ENCODE assay signal across 8 cellular contexts in the genomic region with DNA sequence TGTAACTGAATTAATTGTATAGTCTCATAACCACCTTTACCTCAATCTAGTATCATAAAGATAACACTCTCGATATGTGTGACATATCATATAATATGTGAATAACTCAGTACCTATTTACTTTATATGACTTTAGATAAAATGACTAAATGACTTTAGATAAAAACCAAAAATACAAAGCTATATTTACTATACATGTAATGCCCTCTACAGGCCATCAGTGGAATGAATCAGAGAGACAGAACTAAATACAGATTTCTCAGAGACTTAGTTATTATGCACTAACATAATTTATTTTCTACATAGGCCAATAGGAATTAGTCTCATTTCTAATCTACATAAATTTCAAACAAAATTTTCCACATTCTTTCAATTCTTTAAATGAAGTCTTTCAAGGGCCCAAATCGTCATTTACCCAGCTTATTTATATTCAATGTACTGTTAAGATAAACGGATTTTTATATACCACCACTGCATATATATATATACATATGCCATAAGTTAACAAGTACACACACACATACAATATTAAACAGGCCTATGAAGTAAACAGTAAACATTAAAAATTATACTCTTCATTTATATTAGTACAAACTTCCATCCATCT.
DNase-seq lines count a peak whose midpoint lies in the region; ATAC-seq, FAIRE-seq and TF ChIP-seq lines count a peak whose summit lies in the region.

No MANE protein-coding gene starts in this region.

- H3K4me1 ChIP-seq in heart right ventricle (peaks cover 0 to 14% (median 0%) of the 10 kb centered on the region in 9 donors), OCI-LY1 (ENCODE audit: insufficient read depth, low read length, severe bottlenecking) (no peaks in the 10 kb centered on the region)

- no peak overlapping the region for H3K4me3 ChIP-seq in heart right ventricle
- H3K4me3 ChIP-seq in OCI-LY1 (ENCODE audit: low read depth, low read length, poor library complexity, severe bottlenecking), result no peak overlapping the region

- H3K27me3 ChIP-seq in heart right ventricle (no peaks in the 10 kb centered on the region), OCI-LY1 (ENCODE audit: insufficient read depth, low read length) (no peaks in the 10 kb centered on the region)

- H3K4me2 ChIP-seq in OCI-LY1 (ENCODE audit: low read length), result no peak overlapping the region

- no peak for FAIRE-seq in urothelium cell line (lab: Jason Lieb, UNC)

- 77 to 78% methylated on average over 3 of the region's 3 CpGs for WGBS in heart right ventricle, 2 donors

- H3K27ac ChIP-seq in heart right ventricle (no peak overlapping the region), OCI-LY1 (ENCODE audit: low read depth, low read length, poor library complexity, severe bottlenecking) (no peak overlapping the region)

- no peaks in the 10 kb centered on the region for H3K9me2 ChIP-seq in OCI-LY1 (ENCODE audit: low read depth, low read length)

- H2AFZ ChIP-seq in OCI-LY1 (ENCODE audit: low read length), result no peak overlapping the region

- no peak overlapping the region for H3K9ac ChIP-seq in OCI-LY1 (ENCODE audit: low read length)

- intact Hi-C loops in heart right ventricle (cut with DNase I), result no loop called here
- intact Hi-C loops in cardiac septum (cut with DNase I), result no loop called here

- H3K36me3 ChIP-seq in heart right ventricle, result peaks cover 0 to 5% (median 0%) of the 10 kb centered on the region in 9 donors
- H3K36me3 ChIP-seq in OCI-LY1 (ENCODE audit: insufficient read depth, low read length), result no peaks in the 10 kb centered on the region

- no peak for DNase-seq in heart right ventricle
- no peak for DNase-seq in cardiac septum (ENCODE audit: low spot score)
- peak; percentile 55 for DNase-seq in fibroblast of peridontal ligament (ENCODE audit: extremely low read depth)
- DNase-seq in urothelium cell line (ENCODE audit: low spot score), result peak; percentile 17
- no peak for DNase-seq in GM19240 (ENCODE audit: insufficient read length, low spot score)
- DNase-seq in NCI-H2196 (lab: John Stamatoyannopoulos, UW; ENCODE audit: unreplicated experiment), result no peak

- ATAC-seq in heart right ventricle (no peak), HG03135 (IDR thresholded peaks at IDR 0.05; ENCODE audit: unreplicated experiment) (no peak)

- H3K9me3 ChIP-seq in heart right ventricle (peaks cover 0 to 11% (median 0%) of the 10 kb centered on the region in 11 donors), OCI-LY1 (ENCODE audit: low read length) (no peaks in the 10 kb centered on the region)

- H3F3A ChIP-seq in OCI-LY1 (ENCODE audit: insufficient read depth, low read length), result no peaks in the 10 kb centered on the region

- TF ChIP-seq CTCF in heart right ventricle (IDR thresholded peaks at IDR 0.05) (peak; percentile 20 to 72 (median 63)), OCI-LY1 (IDR thresholded peaks at IDR 0.05; ENCODE audit: low read length) (peak; percentile 75)

- no peaks in the 10 kb centered on the region for H4K20me1 ChIP-seq in OCI-LY1 (ENCODE audit: insufficient read depth, low read length)

- no peaks in the 10 kb centered on the region for H3K79me2 ChIP-seq in OCI-LY1 (ENCODE audit: insufficient read depth, low read length)

Comparison
In these comparisons a context has a peak if more than half of its experiments do, and no peak if none do; other contexts are left out.
1. DNase-seq: peak in fibroblast of peridontal ligament (single experiment) and urothelium cell line (single experiment); none in heart right ventricle (0 of 2), cardiac septum (single experiment), GM19240 (single experiment) and NCI-H2196 (single experiment).